ENCODE assay signal across 1 cellular context in the genomic region with DNA sequence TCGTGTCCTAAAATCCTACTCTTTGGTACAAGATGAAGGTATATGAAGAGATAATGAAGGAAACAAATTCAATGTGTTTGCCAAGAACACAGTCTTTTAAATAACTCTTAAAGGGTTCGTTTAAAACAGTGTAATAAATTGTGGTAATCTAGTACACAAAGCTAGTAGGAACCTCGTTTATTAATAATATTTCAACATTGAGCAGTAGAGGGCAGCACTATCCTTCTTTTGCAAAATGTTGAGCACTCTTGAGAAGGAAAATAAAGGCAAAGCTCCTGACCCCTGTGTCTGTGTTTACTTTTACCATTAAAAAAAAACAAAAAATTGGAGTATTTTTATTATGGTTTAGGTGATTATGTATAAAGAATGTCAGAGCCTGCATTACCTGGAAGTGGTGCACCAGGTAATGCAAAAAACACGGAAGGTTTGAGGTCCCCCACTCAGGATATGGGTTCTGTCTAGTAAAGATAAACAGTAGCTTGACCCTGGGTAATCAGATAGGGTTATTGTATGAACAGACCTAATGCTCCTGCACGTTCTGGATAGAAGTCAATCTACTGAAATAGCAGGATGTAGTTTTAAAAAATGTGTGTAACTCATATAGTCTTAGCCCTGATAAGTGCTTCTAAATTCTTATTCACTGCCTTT.
TF ChIP-seq lines count a peak whose summit lies in the region.

No MANE protein-coding gene starts in this region.

TF ChIP-seq in K562, 482 proteins besides CTCF, POLR2A, EP300 and RAD21:
- TF ChIP-seq NR2C1 (IDR thresholded peaks at IDR 0.05) (no peak), NR2C1 (tag; IDR thresholded peaks at IDR 0.05) (peak; percentile 22; the same call in 1 of the 2 replicates), FOXA3 (CRISPR knock-in tag; conservative IDR thresholded peaks at IDR 0.05 in 1 of 2, IDR thresholded peaks at IDR 0.05 in 1 of 2) (peak in 1 of 2 experiments; percentile 20; a peak in 1 of 4 replicates), PHB (CRISPR knock-in tag; IDR thresholded peaks at IDR 0.05) (no peak), TAL1 (IDR thresholded peaks at IDR 0.05) (peak; percentile 58), ARID1B (IDR thresholded peaks at IDR 0.05) (peak; percentile 57; the same call in 1 of the 2 replicates), KHSRP (IDR thresholded peaks at IDR 0.05) (no peak), CBFA2T2 (conservative IDR thresholded peaks at IDR 0.05) (peak; percentile 43), TCF3 (CRISPR knock-in tag; IDR thresholded peaks at IDR 0.05) (peak; percentile 53), DPF2 (IDR thresholded peaks at IDR 0.05) (peak; percentile 41; the same call in 1 of the 2 replicates), ZNF583 (CRISPR knock-in tag; IDR thresholded peaks at IDR 0.05) (no peak), OTX1 (CRISPR knock-in tag; IDR thresholded peaks at IDR 0.05) (no peak), SOX6 (IDR thresholded peaks at IDR 0.05) (peak; percentile 14; the same call in 1 of the 2 replicates), CBFA2T3 (IDR thresholded peaks at IDR 0.05) (peak; percentile 70), TEAD4 (IDR thresholded peaks at IDR 0.05; ENCODE audit: low read length) (peak; percentile 57), TEAD4 (CRISPR knock-in tag; IDR thresholded peaks at IDR 0.05; ENCODE audit: borderline replicate concordance) (no peak), ZNF445 (CRISPR knock-in tag; IDR thresholded peaks at IDR 0.05; ENCODE audit: low read depth) (no peak), ZNF431 (CRISPR knock-in tag; IDR thresholded peaks at IDR 0.05) (no peak), ZNF444 (CRISPR knock-in tag; IDR thresholded peaks at IDR 0.05) (no peak), SETDB1 (IDR thresholded peaks at IDR 0.05; ENCODE audit: low read length) (no peak), NCOR1 (IDR thresholded peaks at IDR 0.05) (peak; percentile 25; the same call in 1 of the 2 replicates), KAT7 (CRISPR knock-in tag; IDR thresholded peaks at IDR 0.05; ENCODE audit: borderline replicate concordance) (no peak), SMARCA5 (IDR thresholded peaks at IDR 0.05) (no peak), FOSL1 (tag; conservative IDR thresholded peaks at IDR 0.05) (no peak), SMC3 (conservative IDR thresholded peaks at IDR 0.05; ENCODE audit: insufficient read depth, low read depth, low read length) (0 out of 2 replicates have a peak, but pooled peaks have one; percentile 19)
- TF ChIP-seq, protein P1, sequence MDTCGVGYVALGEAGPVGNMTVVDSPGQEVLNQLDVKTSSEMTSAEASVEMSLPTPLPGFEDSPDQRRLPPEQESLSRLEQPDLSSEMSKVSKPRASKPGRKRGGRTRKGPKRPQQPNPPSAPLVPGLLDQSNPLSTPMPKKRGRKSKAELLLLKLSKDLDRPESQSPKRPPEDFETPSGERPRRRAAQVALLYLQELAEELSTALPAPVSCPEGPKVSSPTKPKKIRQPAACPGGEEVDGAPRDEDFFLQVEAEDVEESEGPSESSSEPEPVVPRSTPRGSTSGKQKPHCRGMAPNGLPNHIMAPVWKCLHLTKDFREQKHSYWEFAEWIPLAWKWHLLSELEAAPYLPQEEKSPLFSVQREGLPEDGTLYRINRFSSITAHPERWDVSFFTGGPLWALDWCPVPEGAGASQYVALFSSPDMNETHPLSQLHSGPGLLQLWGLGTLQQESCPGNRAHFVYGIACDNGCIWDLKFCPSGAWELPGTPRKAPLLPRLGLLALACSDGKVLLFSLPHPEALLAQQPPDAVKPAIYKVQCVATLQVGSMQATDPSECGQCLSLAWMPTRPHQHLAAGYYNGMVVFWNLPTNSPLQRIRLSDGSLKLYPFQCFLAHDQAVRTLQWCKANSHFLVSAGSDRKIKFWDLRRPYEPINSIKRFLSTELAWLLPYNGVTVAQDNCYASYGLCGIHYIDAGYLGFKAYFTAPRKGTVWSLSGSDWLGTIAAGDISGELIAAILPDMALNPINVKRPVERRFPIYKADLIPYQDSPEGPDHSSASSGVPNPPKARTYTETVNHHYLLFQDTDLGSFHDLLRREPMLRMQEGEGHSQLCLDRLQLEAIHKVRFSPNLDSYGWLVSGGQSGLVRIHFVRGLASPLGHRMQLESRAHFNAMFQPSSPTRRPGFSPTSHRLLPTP (IDR thresholded peaks at IDR 0.05; ENCODE audit: borderline replicate concordance, extremely low read depth, insufficient read length) = no peak
- TF ChIP-seq, protein P2, sequence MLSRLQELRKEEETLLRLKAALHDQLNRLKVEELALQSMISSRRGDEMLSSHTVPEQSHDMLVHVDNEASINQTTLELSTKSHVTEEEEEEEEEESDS (CRISPR knock-in tag; IDR thresholded peaks at IDR 0.05) = no peak
- TF ChIP-seq, protein P3, sequence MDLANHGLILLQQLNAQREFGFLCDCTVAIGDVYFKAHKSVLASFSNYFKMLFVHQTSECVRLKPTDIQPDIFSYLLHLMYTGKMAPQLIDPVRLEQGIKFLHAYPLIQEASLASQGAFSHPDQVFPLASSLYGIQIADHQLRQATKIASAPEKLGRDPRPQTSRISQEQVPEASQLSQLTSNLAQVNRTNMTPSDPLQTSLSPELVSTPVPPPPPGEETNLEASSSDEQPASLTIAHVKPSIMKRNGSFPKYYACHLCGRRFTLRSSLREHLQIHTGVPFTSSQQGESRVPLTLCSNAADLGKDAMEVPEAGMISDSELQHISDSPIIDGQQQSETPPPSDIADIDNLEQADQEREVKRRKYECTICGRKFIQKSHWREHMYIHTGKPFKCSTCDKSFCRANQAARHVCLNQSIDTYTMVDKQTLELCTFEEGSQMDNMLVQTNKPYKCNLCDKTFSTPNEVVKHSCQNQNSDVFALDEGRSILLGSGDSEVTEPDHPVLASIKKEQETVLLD (IDR thresholded peaks at IDR 0.05) = 0 out of 2 replicates have a peak, but pooled peaks have one; percentile 21
- TF ChIP-seq, protein P4, sequence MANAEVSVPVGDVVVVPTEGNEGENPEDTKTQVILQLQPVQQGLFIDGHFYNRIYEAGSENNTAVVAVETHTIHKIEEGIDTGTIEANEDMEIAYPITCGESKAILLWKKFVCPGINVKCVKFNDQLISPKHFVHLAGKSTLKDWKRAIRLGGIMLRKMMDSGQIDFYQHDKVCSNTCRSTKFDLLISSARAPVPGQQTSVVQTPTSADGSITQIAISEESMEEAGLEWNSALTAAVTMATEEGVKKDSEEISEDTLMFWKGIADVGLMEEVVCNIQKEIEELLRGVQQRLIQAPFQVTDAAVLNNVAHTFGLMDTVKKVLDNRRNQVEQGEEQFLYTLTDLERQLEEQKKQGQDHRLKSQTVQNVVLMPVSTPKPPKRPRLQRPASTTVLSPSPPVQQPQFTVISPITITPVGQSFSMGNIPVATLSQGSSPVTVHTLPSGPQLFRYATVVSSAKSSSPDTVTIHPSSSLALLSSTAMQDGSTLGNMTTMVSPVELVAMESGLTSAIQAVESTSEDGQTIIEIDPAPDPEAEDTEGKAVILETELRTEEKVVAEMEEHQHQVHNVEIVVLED (CRISPR knock-in tag; IDR thresholded peaks at IDR 0.05) = no peak
- TF ChIP-seq, protein P5, sequence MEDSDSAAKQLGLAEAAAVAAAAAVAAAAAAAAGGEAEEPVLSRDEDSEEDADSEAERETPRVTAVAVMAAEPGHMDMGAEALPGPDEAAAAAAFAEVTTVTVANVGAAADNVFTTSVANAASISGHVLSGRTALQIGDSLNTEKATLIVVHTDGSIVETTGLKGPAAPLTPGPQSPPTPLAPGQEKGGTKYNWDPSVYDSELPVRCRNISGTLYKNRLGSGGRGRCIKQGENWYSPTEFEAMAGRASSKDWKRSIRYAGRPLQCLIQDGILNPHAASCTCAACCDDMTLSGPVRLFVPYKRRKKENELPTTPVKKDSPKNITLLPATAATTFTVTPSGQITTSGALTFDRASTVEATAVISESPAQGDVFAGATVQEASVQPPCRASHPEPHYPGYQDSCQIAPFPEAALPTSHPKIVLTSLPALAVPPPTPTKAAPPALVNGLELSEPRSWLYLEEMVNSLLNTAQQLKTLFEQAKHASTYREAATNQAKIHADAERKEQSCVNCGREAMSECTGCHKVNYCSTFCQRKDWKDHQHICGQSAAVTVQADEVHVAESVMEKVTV (CRISPR knock-in tag; IDR thresholded peaks at IDR 0.05) = 0 out of 2 replicates have a peak, but pooled peaks have one; percentile 15
- TF ChIP-seq, protein P6, sequence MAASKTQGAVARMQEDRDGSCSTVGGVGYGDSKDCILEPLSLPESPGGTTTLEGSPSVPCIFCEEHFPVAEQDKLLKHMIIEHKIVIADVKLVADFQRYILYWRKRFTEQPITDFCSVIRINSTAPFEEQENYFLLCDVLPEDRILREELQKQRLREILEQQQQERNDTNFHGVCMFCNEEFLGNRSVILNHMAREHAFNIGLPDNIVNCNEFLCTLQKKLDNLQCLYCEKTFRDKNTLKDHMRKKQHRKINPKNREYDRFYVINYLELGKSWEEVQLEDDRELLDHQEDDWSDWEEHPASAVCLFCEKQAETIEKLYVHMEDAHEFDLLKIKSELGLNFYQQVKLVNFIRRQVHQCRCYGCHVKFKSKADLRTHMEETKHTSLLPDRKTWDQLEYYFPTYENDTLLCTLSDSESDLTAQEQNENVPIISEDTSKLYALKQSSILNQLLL (CRISPR knock-in tag; IDR thresholded peaks at IDR 0.05; ENCODE audit: borderline replicate concordance) = no peak
